10 cellular contexts compared by ENCODE assay signal in genomic region chr5:80239680-80240367, GRCh38. TPM values are rescaled to one million over a fixed set of nuclear protein-coding genes. Genes with fewer than 3 reads are reported as not detected.
DNase-seq lines count a peak whose midpoint lies in the region; ATAC-seq and TF ChIP-seq lines count a peak whose summit lies in the region.
"Had no signal": no experiment of that assay in that cellular context is flagged by ENCODE, and none has a peak within 500 bp of the region (broad histone marks: within the 10 kb centered on the region; RNA-seq: fewer than 3 reads in every experiment).

No MANE protein-coding gene starts in this region.

- H3K27ac Mint-ChIP-seq in mesothelial cell of epicardium = peak overlapping the region; percentile 51

- H3K9ac ChIP-seq in BLaER1 = peak overlapping the region; percentile 63
- H3K9ac ChIP-seq in Loucy (ENCODE audit: low read depth, low read length, poor library complexity, severe bottlenecking) = no peak overlapping the region

- H3K9me3 ChIP-seq in BLaER1 (peaks cover 46% of the 10 kb centered on the region), Loucy (ENCODE audit: insufficient read depth, low read depth, low read length) (peaks cover 17% of the 10 kb centered on the region)

- ATAC-seq in HG02938 (IDR thresholded peaks at IDR 0.05; ENCODE audit: unreplicated experiment) (no peak), GM21367 (IDR thresholded peaks at IDR 0.05; ENCODE audit: unreplicated experiment) (no peak), HG03469 (IDR thresholded peaks at IDR 0.05; ENCODE audit: unreplicated experiment) (no peak)

- H3K36me3 ChIP-seq in BLaER1 (peaks cover 71% of the 10 kb centered on the region), Loucy (ENCODE audit: insufficient read depth, low read length) (peaks cover 27% of the 10 kb centered on the region)

- no peak overlapping the region for H2AFZ ChIP-seq in Loucy (ENCODE audit: low read length)

- H3K4me1 ChIP-seq in BLaER1 (peaks cover 66% of the 10 kb centered on the region), Loucy (ENCODE audit: insufficient read depth, low read length, poor library complexity, severe bottlenecking) (peaks cover 34% of the 10 kb centered on the region)

- peak overlapping the region; percentile 68 for H3K27ac ChIP-seq in BLaER1
- H3K27ac ChIP-seq in caudate nucleus (ENCODE audit: low read depth, low read length) = peak overlapping the region; percentile 48

- H3K4me1 Mint-ChIP-seq in mesothelial cell of epicardium = peaks cover 16% of the 10 kb centered on the region

- H3K36me3 Mint-ChIP-seq in mesothelial cell of epicardium = peaks cover 27% of the 10 kb centered on the region

- H3K27me3 Mint-ChIP-seq in mesothelial cell of epicardium (ENCODE audit: low read depth) = no peaks in the 10 kb centered on the region

- peak in 3 of 61 donors; percentile 15 to 17 (median 17) for DNase-seq in caudate nucleus (lab: John Stamatoyannopoulos, UW)
- DNase-seq in mesothelial cell of epicardium (ENCODE audit: low spot score in 2 of 2, unreplicated experiment in 2 of 2) = no peak
- no peak for DNase-seq in NCI-H1436 (lab: John Stamatoyannopoulos, UW)
- DNase-seq: activated CD4-positive, alpha-beta T cell treated with anti-CD3 and anti-CD28 coated beads for 1 hour; NCI-H1436 treated with DMSO at 0.1 percent for 48 hours had no signal

- TF ChIP-seq CTCF in Loucy (conservative IDR thresholded peaks at IDR 0.05; ENCODE audit: low read length) = no peak
- no peak for TF ChIP-seq CTCF in mesothelial cell of epicardium (IDR thresholded peaks at IDR 0.05; ENCODE audit: unreplicated experiment)

- H3K27me3 ChIP-seq in BLaER1 (no peaks in the 10 kb centered on the region), Loucy (ENCODE audit: insufficient read depth, low read length, poor library complexity, severe bottlenecking) (no peaks in the 10 kb centered on the region)

- peaks cover 98% of the 10 kb centered on the region for H3K79me2 ChIP-seq in Loucy (ENCODE audit: insufficient read depth, low read length)

- peaks cover 8% of the 10 kb centered on the region for H3F3A ChIP-seq in Loucy (ENCODE audit: low read depth)

- H3K4me2 ChIP-seq in BLaER1 (peak overlapping the region; percentile 93), Loucy (ENCODE audit: low read depth, low read length, poor library complexity, severe bottlenecking) (peak overlapping the region; percentile 43)

- H4K20me1 ChIP-seq in BLaER1 = peaks cover 98% of the 10 kb centered on the region
- H4K20me1 ChIP-seq in Loucy (ENCODE audit: insufficient read depth, low read length, poor library complexity, severe bottlenecking) = peaks cover 58% of the 10 kb centered on the region

- peak overlapping the region; percentile 51 for H3K4me3 ChIP-seq in BLaER1
- peak overlapping the region; percentile 1 for H3K4me3 ChIP-seq in Loucy (ENCODE audit: low read length, poor library complexity, severe bottlenecking)

- peaks cover 14% of the 10 kb centered on the region for H3K9me3 Mint-ChIP-seq in mesothelial cell of epicardium

- no peak overlapping the region for H3K4me3 Mint-ChIP-seq in mesothelial cell of epicardium

- no peaks in the 10 kb centered on the region for H3K9me2 ChIP-seq in Loucy (replicated peaks; ENCODE audit: low read depth, low read length)

RNA-seq across cellular contexts. Expression of gene SERINC5, which starts 16.0 kb away (rescaled TPM):
- total RNA-seq in mesothelial cell of epicardium = 87.6 to 91.0 TPM (median 89.5 TPM) in 3 replicates
